In genomic region chr7:138002096-138002827, GRCh38 we compare ENCODE assay signal across 8 cellular contexts. TPM values are rescaled to one million over a fixed set of nuclear protein-coding genes. Genes with fewer than 3 reads are reported as not detected.
A peak's percentile ranks its signal among the peaks of the same experiment; 100 is the strongest.
DNase-seq lines count a peak whose midpoint lies in the region; ATAC-seq and TF ChIP-seq lines count a peak whose summit lies in the region.

No MANE protein-coding gene starts in this region.

- H3K27ac ChIP-seq in iPS DF 6.9 (ENCODE audit: low read length) = no peak overlapping the region
- H3K27ac ChIP-seq in sigmoid colon = peak overlapping the region; percentile 85 to 99 (median 96)

- H3K4me1 ChIP-seq in iPS DF 6.9 (ENCODE audit: control insufficient read depth, insufficient read depth, low read length) = no peaks in the 10 kb centered on the region
- H3K4me1 ChIP-seq in sigmoid colon = peaks cover 0 to 34% (median 31%) of the 10 kb centered on the region in 4 donors

- no peak for TF ChIP-seq EP300 in sigmoid colon (IDR thresholded peaks at IDR 0.05)

- peak; percentile 99 for DNase-seq in A172 (ENCODE audit: low spot score)
- DNase-seq in NCI-H2107 treated with DMSO at 0.1 percent for 48 hours (lab: John Stamatoyannopoulos, UW; ENCODE audit: unreplicated experiment) = peak; percentile 99
- DNase-seq in UCSD-AML1 (lab: John Stamatoyannopoulos, UW; ENCODE audit: unreplicated experiment) = peak; percentile 92
- DNase-seq in brain pericyte (ENCODE audit: low read depth, low spot score) = peak; percentile 99
- peak; percentile 96 for DNase-seq in iPS DF 6.9 (ENCODE audit: low read depth, low spot score)
- DNase-seq in sigmoid colon = peak; percentile 100

- peak in 3 of 4 experiments; percentile 75 to 85 (median 83) for TF ChIP-seq CTCF in sigmoid colon (IDR thresholded peaks at IDR 0.05)

- H3K36me3 ChIP-seq in iPS DF 6.9 (ENCODE audit: control insufficient read depth, insufficient read depth, low read length) = no peaks in the 10 kb centered on the region
- no peaks in the 10 kb centered on the region for H3K36me3 ChIP-seq in sigmoid colon

- intact Hi-C loops in sigmoid colon (cut with DNase I) = no loop called here

- no peaks in the 10 kb centered on the region for H3K27me3 ChIP-seq in iPS DF 6.9 (ENCODE audit: control insufficient read depth, insufficient read depth, low read length)
- no peaks in the 10 kb centered on the region for H3K27me3 ChIP-seq in sigmoid colon

- WGBS in iPS DF 6.9 (ENCODE audit: insufficient coverage, insufficient read length) = no CpG with 5 or more reads among the region's 28 CpGs
- 3% methylated on average over 28 of the region's 28 CpGs for WGBS in sigmoid colon, 2 donors

- TF ChIP-seq POLR2A in sigmoid colon (IDR thresholded peaks at IDR 0.05) = no peak

- H3K9me3 ChIP-seq in iPS DF 6.9 (ENCODE audit: control insufficient read depth, insufficient read depth, low read length) = no peaks in the 10 kb centered on the region
- no peaks in the 10 kb centered on the region for H3K9me3 ChIP-seq in sigmoid colon

- ATAC-seq in GM18519 (IDR thresholded peaks at IDR 0.05; ENCODE audit: low FRiP score, unreplicated experiment) (peak; percentile 97), HG03095 (IDR thresholded peaks at IDR 0.05; ENCODE audit: unreplicated experiment) (peak; percentile 94)

- H3K4me3 ChIP-seq in iPS DF 6.9 (ENCODE audit: low read length) = peak overlapping the region; percentile 93; the same call in 1 of the 2 replicates
- peak overlapping the region; percentile 78 to 96 (median 88) for H3K4me3 ChIP-seq in sigmoid colon

RNA-seq across cellular contexts. Expression of gene CREB3L2, which starts 0.4 kb away (rescaled TPM):
- total RNA-seq in A172 (2014; rRNA removed; shearing (Covaris generic)) = 3.9 and 5.5 TPM in 2 replicates
- 10 to 100 TPM; 26.0 to 41.3 (median 30.2) TPM for total RNA-seq in sigmoid colon
- polyA plus RNA-seq in sigmoid colon = 10 to 100 TPM in 1 of 3 donors, 1 to 10 TPM in 2; 3.0 to 15.6 (median 4.4) TPM
